ENCODE assay signal across 24 cellular contexts in the genomic region with DNA sequence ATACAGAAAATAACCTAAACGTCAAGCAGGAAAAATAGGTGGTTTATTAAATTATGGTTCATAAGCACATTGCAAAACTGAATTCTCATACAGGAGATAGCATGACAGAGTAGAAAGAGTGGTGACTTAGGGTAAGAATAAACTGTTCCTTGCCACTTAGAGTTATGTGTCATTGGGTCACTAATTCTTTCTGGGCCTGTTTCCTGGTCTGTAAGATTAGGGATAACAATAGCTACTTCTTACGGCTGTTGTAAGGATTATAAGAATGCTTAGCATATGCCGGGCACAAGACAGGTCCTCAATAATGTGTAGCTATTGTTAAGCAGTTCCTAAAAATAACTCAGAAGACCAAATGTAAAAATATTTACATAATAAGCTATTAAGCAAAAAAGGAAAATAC. TPM values are rescaled to one million over a fixed set of nuclear protein-coding genes. Genes with fewer than 3 reads are reported as not detected.
"Had no signal": no experiment of that assay in that cellular context is flagged by ENCODE, and none has a peak within 500 bp of the region (broad histone marks: within the 10 kb centered on the region; RNA-seq: fewer than 3 reads in every experiment).

No MANE protein-coding gene starts in this region.

- H3K27me3 ChIP-seq: colonic mucosa, dorsolateral prefrontal cortex, esophagus squamous epithelium, left lung, sigmoid colon, stomach had no signal

- H3K4me3 Mint-ChIP-seq: immature natural killer cell; natural killer cell treated with Interleukin-12 subunit alpha and Interleukin-12 subunit beta and Interleukin-15 and Interleukin-18, amount 100 ng/mL, for 72 hours; type B pancreatic cell had no signal

- DNase-seq: colonic mucosa; dorsolateral prefrontal cortex; effector CD8-positive, alpha-beta T cell; esophagus squamous epithelium; foreskin fibroblast; immature natural killer cell; left lung; lower lobe of right lung; mesenchymal stem cell; midbrain; retina; sigmoid colon; small intestine; stimulated activated CD4-positive, alpha-beta T cell treated with anti-CD3 and anti-CD28 coated beads, Interleukin-12 subunit alpha, Interleukin-12 subunit beta, amount 100 ng/mL, for 4 hours; stimulated activated naive CD4-positive, alpha-beta T cell; stomach; substantia nigra had no signal

- H3K27me3 Mint-ChIP-seq: natural killer cell treated with Interleukin-12 subunit alpha and Interleukin-12 subunit beta and Interleukin-15 and Interleukin-18, amount 100 ng/mL, for 72 hours; type B pancreatic cell had no signal

- H3K9me3 Mint-ChIP-seq: immature natural killer cell; natural killer cell treated with Interleukin-12 subunit alpha and Interleukin-12 subunit beta and Interleukin-15 and Interleukin-18, amount 100 ng/mL, for 72 hours; type B pancreatic cell had no signal

- H3K4me3 ChIP-seq: colonic mucosa, dorsolateral prefrontal cortex, esophagus squamous epithelium, left lung, lower lobe of right lung, prostate gland, sigmoid colon, stomach had no signal

- H3K79me2 ChIP-seq: parathyroid adenoma had no signal

- H3K27ac Mint-ChIP-seq: immature natural killer cell; natural killer cell treated with Interleukin-12 subunit alpha and Interleukin-12 subunit beta and Interleukin-15 and Interleukin-18, amount 100 ng/mL, for 72 hours; type B pancreatic cell had no signal

- ATAC-seq: left lung; lower lobe of right lung; natural killer cell treated with Interleukin-12 subunit alpha and Interleukin-12 subunit beta and Interleukin-15 and Interleukin-18, amount 100 ng/mL, for 72 hours had no signal

- H3K4me1 ChIP-seq: colonic mucosa, lower lobe of right lung, parathyroid adenoma, sigmoid colon had no signal

- H3K27ac ChIP-seq: colonic mucosa, epithelial cell of prostate, esophagus squamous epithelium, left lung, lower lobe of right lung, parathyroid adenoma, prostate gland, sigmoid colon, stomach had no signal

- H3K9ac ChIP-seq: parathyroid adenoma had no signal

- H3K9me3 ChIP-seq: colonic mucosa, esophagus squamous epithelium, left lung, lower lobe of right lung, prostate gland, sigmoid colon, stomach had no signal

- H2AFZ ChIP-seq: parathyroid adenoma had no signal

RNA-seq across cellular contexts. Expression of a gene that starts 32.7 kb away (rescaled TPM):
- total RNA-seq: left lung; lower lobe of right lung; natural killer cell treated with Interleukin-12 subunit alpha and Interleukin-12 subunit beta and Interleukin-15 and Interleukin-18, amount 100 ng/mL, for 72 hours; omental fat pad; stomach had no signal
- polyA plus RNA-seq: keratinocyte had no signal
